In genomic region chr12:52925717-52926595, GRCh38 we compare ENCODE assay signal across 12 cellular contexts. TPM values are rescaled to one million over a fixed set of nuclear protein-coding genes. Genes with fewer than 3 reads are reported as not detected.
DNase-seq lines count a peak whose midpoint lies in the region; ATAC-seq, FAIRE-seq and TF ChIP-seq lines count a peak whose summit lies in the region.
"Had no signal": no experiment of that assay in that cellular context is flagged by ENCODE, and none has a peak within 500 bp of the region (broad histone marks: within the 10 kb centered on the region; RNA-seq: fewer than 3 reads in every experiment).

No MANE protein-coding gene starts in this region.

- H3K36me3 Mint-ChIP-seq in chondrocyte (ENCODE audit: low read depth) = no peaks in the 10 kb centered on the region
- no peaks in the 10 kb centered on the region for H3K36me3 Mint-ChIP-seq in nephron progenitor cell (ENCODE audit: low read depth)
- H3K36me3 Mint-ChIP-seq: IgD-negative memory B cell; naive thymus-derived CD4-positive, alpha-beta T cell had no signal

- no peaks in the 10 kb centered on the region for H3K27me3 ChIP-seq in H7 (ENCODE audit: control insufficient read depth, insufficient read depth, low read length)
- H3K27me3 ChIP-seq: esophagus squamous epithelium had no signal

- H3K27me3 Mint-ChIP-seq in chondrocyte (ENCODE audit: low read depth) (no peaks in the 10 kb centered on the region), nephron progenitor cell (ENCODE audit: low read depth, poor library complexity) (peaks cover 2% of the 10 kb centered on the region)

- no peak for ATAC-seq in GM21717 (IDR thresholded peaks at IDR 0.05; ENCODE audit: unreplicated experiment)
- no peak for ATAC-seq in HG02610 (IDR thresholded peaks at IDR 0.05; ENCODE audit: unreplicated experiment)
- ATAC-seq: naive thymus-derived CD4-positive, alpha-beta T cell had no signal

- H3K4me3 Mint-ChIP-seq in chondrocyte (ENCODE audit: unreplicated experiment) (no peak overlapping the region), nephron progenitor cell (peak overlapping the region; percentile 39)
- H3K4me3 Mint-ChIP-seq: IgD-negative memory B cell; naive thymus-derived CD4-positive, alpha-beta T cell; T-helper 1 cell treated with Interleukin-12 subunit alpha and Interleukin-12 subunit beta and Interleukin-4 antibody, amounts not matched to agents 30 μg/mL and 1 μg/mL, for 36 hours had no signal

- H3K36me3 ChIP-seq in H7 (replicated peaks; ENCODE audit: control insufficient read depth, insufficient read depth, low read length) = no peaks in the 10 kb centered on the region
- H3K36me3 ChIP-seq: esophagus squamous epithelium had no signal

- H3K27ac Mint-ChIP-seq in chondrocyte (ENCODE audit: unreplicated experiment) (peak overlapping the region; percentile 93), nephron progenitor cell (peak overlapping the region; percentile 96)
- H3K27ac Mint-ChIP-seq: IgD-negative memory B cell; naive thymus-derived CD4-positive, alpha-beta T cell; T-helper 1 cell treated with Interleukin-12 subunit alpha and Interleukin-12 subunit beta and Interleukin-4 antibody, amounts not matched to agents 30 μg/mL and 1 μg/mL, for 36 hours had no signal

- H3K4me3 ChIP-seq in H7 (ENCODE audit: insufficient read depth, low read depth, low read length) = no peak overlapping the region
- H3K4me3 ChIP-seq: esophagus squamous epithelium had no signal

- TF ChIP-seq CTCF in chondrocyte (IDR thresholded peaks at IDR 0.05) (no peak), nephron progenitor cell (IDR thresholded peaks at IDR 0.05) (no peak), D721Med (IDR thresholded peaks at IDR 0.05; ENCODE audit: insufficient read depth, missing control alignments) (no peak), GM10266 (IDR thresholded peaks at IDR 0.05; ENCODE audit: control insufficient read depth, insufficient read depth, low read depth, missing control alignments) (no peak)

- DNase-seq in H7 (peak; percentile 56), NCI-H2196 treated with DMSO at 0.1 percent for 48 hours (lab: John Stamatoyannopoulos, UW; ENCODE audit: unreplicated experiment) (peak; percentile 95), chondrocyte (ENCODE audit: low spot score) (no peak), nephron progenitor cell (no peak), D721Med (ENCODE audit: insufficient read length, low spot score) (no peak), GM10266 (ENCODE audit: extremely low spot score) (no peak)
- DNase-seq: esophagus squamous epithelium; naive thymus-derived CD4-positive, alpha-beta T cell had no signal

- H3K9me3 Mint-ChIP-seq in chondrocyte (ENCODE audit: low read depth) (no peaks in the 10 kb centered on the region), nephron progenitor cell (no peaks in the 10 kb centered on the region)
- H3K9me3 Mint-ChIP-seq: IgD-negative memory B cell; naive thymus-derived CD4-positive, alpha-beta T cell; T-helper 1 cell treated with Interleukin-12 subunit alpha and Interleukin-12 subunit beta and Interleukin-4 antibody, amounts not matched to agents 30 μg/mL and 1 μg/mL, for 36 hours had no signal

- FAIRE-seq in D721Med (lab: Jason Lieb, UNC) = no peak

- H3K4me1 Mint-ChIP-seq in chondrocyte (ENCODE audit: low read depth) (peaks cover 44% of the 10 kb centered on the region), nephron progenitor cell (peaks cover 79% of the 10 kb centered on the region)
- H3K4me1 Mint-ChIP-seq: IgD-negative memory B cell had no signal

RNA-seq across cellular contexts. Expression of gene KRT8, which starts 21.1 kb away (rescaled TPM):
- total RNA-seq in H7 (2014; rRNA removed; shearing (Covaris generic)) = 318 and 445 TPM in 2 replicates
- total RNA-seq in chondrocyte = 11.3 to 15.7 TPM (median 13.0 TPM) in 3 replicates

RNA-seq across cellular contexts. Expression of gene KRT18, which starts 23.0 kb away (rescaled TPM):
- total RNA-seq in H7 (2014; rRNA removed; shearing (Covaris generic)) = 578 and 613 TPM in 2 replicates
- 44.7 to 173 TPM (median 172 TPM) in 3 replicates for total RNA-seq in chondrocyte

Comparison
In these comparisons a context has a peak if more than half of its experiments do, and no peak if none do; other contexts are left out.
1. DNase-seq: peak in H7 (single experiment) and NCI-H2196 treated with DMSO at 0.1 percent for 48 hours (single experiment); none in chondrocyte (single experiment), nephron progenitor cell (single experiment), D721Med (single experiment) and GM10266 (single experiment).
2. RNA of gene KRT8, which starts 21.1 kb away (total RNA-seq): 318 to 445 TPM in H7; 11.3 to 15.7 TPM in chondrocyte; every median in the first group is over 10 times any median in the second.